Comparison of ENCODE assay signal across 11 cellular contexts in genomic region chr5:108214857-108215256, GRCh38.
"Had no signal": no experiment of that assay in that cellular context is flagged by ENCODE, and none has a peak within 500 bp of the region (broad histone marks: within the 10 kb centered on the region; RNA-seq: fewer than 3 reads in every experiment).

No MANE protein-coding gene starts in this region.

- H2AFZ ChIP-seq: GM23248, GM23338 had no signal

- H3K4me3 ChIP-seq: GM23248, GM23338, HAP-1 had no signal

- DNase-seq: GM23248, GOT3, H7, H9, HCEC 1CT, HFFc6 had no signal

- H3K4me1 ChIP-seq: HAP-1 had no signal

- H3K4me1 Mint-ChIP-seq: GM23338 had no signal

- H3K9ac ChIP-seq: GM23248 had no signal

- H3K9me3 ChIP-seq: HAP-1 had no signal

- ATAC-seq: GM23338, HCT116 had no signal

- H3K36me3 ChIP-seq: HAP-1 had no signal

- H3K4me2 ChIP-seq: GM23338 had no signal

- FAIRE-seq: H1, H54 had no signal

- H3K27ac Mint-ChIP-seq: GM23338, H9, HFFc6 had no signal

- H3K27ac ChIP-seq: GM23248 had no signal

- H3K4me3 Mint-ChIP-seq: GM23338, H9, HFFc6 had no signal
